ENCODE assay signal across 8 cellular contexts in the genomic region with DNA sequence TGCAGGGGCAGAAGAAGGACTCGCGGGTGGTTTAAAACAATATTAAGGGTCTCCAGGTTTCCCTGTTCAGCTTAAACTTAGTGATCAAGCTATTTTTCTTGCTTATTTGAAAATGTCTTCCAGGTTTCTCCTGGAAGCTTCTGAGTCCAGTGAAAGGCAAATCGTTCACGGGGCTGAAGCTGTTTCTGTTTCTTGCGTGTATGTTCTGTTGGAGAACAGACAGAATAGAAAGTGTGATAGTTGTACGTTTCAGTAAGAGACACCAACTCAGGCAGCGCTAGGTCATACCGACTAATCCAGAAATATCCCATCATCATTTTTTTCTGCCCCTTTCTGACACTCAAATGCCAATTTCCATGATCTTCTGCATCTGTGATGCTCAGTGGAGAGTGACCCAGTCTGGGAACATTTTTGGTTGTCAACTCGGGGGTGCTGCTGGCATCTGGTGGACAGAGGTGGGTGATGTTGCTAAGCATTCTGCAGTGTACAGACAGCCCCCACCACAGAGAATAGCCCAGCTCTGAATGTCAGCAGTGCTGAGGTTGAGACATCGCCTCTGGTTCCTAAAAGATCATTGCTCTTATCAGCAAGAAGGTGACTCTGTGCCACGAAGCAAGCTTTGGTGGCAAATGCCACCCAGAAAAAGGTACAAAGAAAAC. TPM values are rescaled to one million over a fixed set of nuclear protein-coding genes. Genes with fewer than 3 reads are reported as not detected.
DNase-seq lines count a peak whose midpoint lies in the region; ATAC-seq, FAIRE-seq and TF ChIP-seq lines count a peak whose summit lies in the region.

No MANE protein-coding gene starts in this region.

- DNase-seq in OCI-M1 (lab: John Stamatoyannopoulos, UW) (peak; percentile 17), K562 (ENCODE audit: extremely low read depth in 1 of 4, low spot score in 3 of 4) (peak in 1 of 4 experiments; percentile 17), NCI-H1092 (lab: John Stamatoyannopoulos, UW) (no peak), type B pancreatic cell (ENCODE audit: extremely low spot score, unreplicated experiment) (no peak), iPS-NIHi11 (ENCODE audit: low spot score) (no peak), Calu3 (no peak)

- H3K27ac ChIP-seq in DOHH2 (ENCODE audit: low read depth, low read length) (no peak overlapping the region), K562 (ENCODE audit: extremely low read depth, low read depth, low read length) (no peak overlapping the region)

- no peak overlapping the region for H3K9ac ChIP-seq in K562 (ENCODE audit: insufficient read depth in 1 of 2, low read depth in 2 of 2, low read length in 2 of 2)

- H3K9me1 ChIP-seq in K562 (ENCODE audit: control insufficient read depth, insufficient read depth, low read length), result no peaks in the 10 kb centered on the region

- in situ Hi-C loops in K562 (cut with MboI), result no loop called here

- H3K79me2 ChIP-seq in DOHH2 (ENCODE audit: control insufficient read depth, low read length) (no peaks in the 10 kb centered on the region), K562 (ENCODE audit: control insufficient read depth, insufficient read depth, low read length) (no peaks in the 10 kb centered on the region)

- H3K4me3 Mint-ChIP-seq in nephron, result peak overlapping the region; percentile 0 to 62 (median 59)
- no peak overlapping the region for H3K4me3 Mint-ChIP-seq in type B pancreatic cell
- no peak overlapping the region for H3K4me3 Mint-ChIP-seq in Calu3 (ENCODE audit: low read depth, unreplicated experiment)

- CTCF ChIA-PET in K562 (lab: Yijun Ruan, JAX; ENCODE audit: low intra/inter-chr PET ratio), result no interaction called here
- CTCF ChIA-PET in Calu3 (lab: Charles Lee), result no interaction called here

- H3K4me1 ChIP-seq in DOHH2 (ENCODE audit: control insufficient read depth, low read length) (peaks cover 57% of the 10 kb centered on the region), K562 (replicated peaks in 1 of 2; ENCODE audit: control insufficient read depth in 2 of 2, insufficient read depth in 2 of 2, low read length in 2 of 2) (peaks cover 8 to 34% of the 10 kb centered on the region in 2 experiments)

- TF ChIP-seq CTCF in DOHH2 (IDR thresholded peaks at IDR 0.05; ENCODE audit: low read depth, low read length, poor library complexity, severe bottlenecking) (no peak), K562 (IDR thresholded peaks at IDR 0.05 in 2 of 3, conservative IDR thresholded peaks at IDR 0.05 in 1 of 3; ENCODE audit: insufficient read depth in 2 of 3, low read depth in 1 of 3, low read length in 3 of 3) (peak; percentile 25 to 39 (median 26); a peak in 5 of 6 replicates), nephron (IDR thresholded peaks at IDR 0.05; ENCODE audit: unreplicated experiment in 3 of 3) (no peak), type B pancreatic cell (conservative IDR thresholded peaks at IDR 0.05) (no peak), Calu3 (IDR thresholded peaks at IDR 0.05; ENCODE audit: unreplicated experiment) (no peak)

- H3K36me3 ChIP-seq in DOHH2 (ENCODE audit: control insufficient read depth, low read length) (no peaks in the 10 kb centered on the region), K562 (ENCODE audit: control insufficient read depth, insufficient read depth, low read length) (no peaks in the 10 kb centered on the region)

- no peak for TF ChIP-seq POLR2A in K562 (conservative IDR thresholded peaks at IDR 0.05)

- FAIRE-seq in K562 (lab: Jason Lieb, UNC), result peak; percentile 77

- H2AFZ ChIP-seq in K562 (ENCODE audit: low read depth, low read length), result no peak overlapping the region

- TF ChIP-seq RAD21 in K562 (CRISPR knock-in tag; conservative IDR thresholded peaks at IDR 0.05 in 1 of 2, IDR thresholded peaks at IDR 0.05 in 1 of 2), result peak in 1 of 2 experiments; percentile 52; a peak in 3 of 4 replicates

- H3K4me3 ChIP-seq in DOHH2 (ENCODE audit: low read length) (peak overlapping the region; percentile 44), K562 (no peak overlapping the region)

- POLR2A ChIA-PET in K562 (lab: Yijun Ruan, JAX), result interaction anchor here (0.7 to 1.1 kb wide), 2 partner anchors 9 to 10 kb away, joined by 4 to 5 read pairs; no protein-coding TSS in a partner anchor

- peaks cover 48% of the 10 kb centered on the region for H3K27me3 ChIP-seq in DOHH2 (ENCODE audit: control insufficient read depth, low read length)
- peaks cover 4 to 21% of the 10 kb centered on the region in 2 experiments; a peak in 2 of 5 replicates for H3K27me3 ChIP-seq in K562 (ENCODE audit: control insufficient read depth in 2 of 2, insufficient read depth in 2 of 2, low read length in 2 of 2)

- H3K4me1 Mint-ChIP-seq in nephron, result peaks cover 19% of the 10 kb centered on the region
- H3K4me1 Mint-ChIP-seq in type B pancreatic cell (ENCODE audit: unreplicated experiment), result no peaks in the 10 kb centered on the region
- peaks cover 8% of the 10 kb centered on the region for H3K4me1 Mint-ChIP-seq in Calu3 (ENCODE audit: low read depth, unreplicated experiment)

- H3K27me3 Mint-ChIP-seq in nephron (ENCODE audit: low read depth), result peaks cover 69% of the 10 kb centered on the region
- H3K27me3 Mint-ChIP-seq in type B pancreatic cell, result peaks cover 60% of the 10 kb centered on the region
- H3K27me3 Mint-ChIP-seq in Calu3 (ENCODE audit: unreplicated experiment), result no peaks in the 10 kb centered on the region

- WGBS in K562 (ENCODE audit: insufficient coverage, low coverage, missing lambda C conversion rate), result 19% methylated on average over 11 of the region's 11 CpGs

- no peak for TF ChIP-seq EP300 in K562 (IDR thresholded peaks at IDR 0.05; ENCODE audit: low read length)

- H3K4me2 ChIP-seq in DOHH2 (ENCODE audit: low read length) (peak overlapping the region; percentile 62), K562 (ENCODE audit: insufficient read depth, low read length) (no peak overlapping the region)

- peaks cover 10% of the 10 kb centered on the region for H3K36me3 Mint-ChIP-seq in nephron (ENCODE audit: low read depth)
- H3K36me3 Mint-ChIP-seq in type B pancreatic cell, result no peaks in the 10 kb centered on the region
- H3K36me3 Mint-ChIP-seq in Calu3 (ENCODE audit: insufficient read depth, unreplicated experiment), result peaks cover 20% of the 10 kb centered on the region

- 0 out of 3 replicates have a peak, but pooled peaks have one; percentile 7 for ATAC-seq in K562

- H3K9me3 ChIP-seq in DOHH2 (ENCODE audit: control insufficient read depth, insufficient read depth, low read length), result no peaks in the 10 kb centered on the region
- H3K9me3 ChIP-seq in K562 (replicated peaks; ENCODE audit: control insufficient read depth, insufficient read depth, low read depth, low read length), result no peaks in the 10 kb centered on the region

- H3K9me3 Mint-ChIP-seq in nephron, result no peaks in the 10 kb centered on the region
- H3K9me3 Mint-ChIP-seq in type B pancreatic cell, result no peaks in the 10 kb centered on the region
- H3K9me3 Mint-ChIP-seq in Calu3 (ENCODE audit: low read depth, unreplicated experiment), result no peaks in the 10 kb centered on the region

- BruUV-seq in K562 (replicated peaks; lab: Mats Ljungman, UMichigan) (no TSS peak), Calu3 (replicated peaks; lab: Mats Ljungman, UMichigan) (no TSS peak)

- no peaks in the 10 kb centered on the region for H3K9me2 ChIP-seq in DOHH2 (replicated peaks; ENCODE audit: control insufficient read depth, low read length)

- H3F3A ChIP-seq in DOHH2 (ENCODE audit: control insufficient read depth, insufficient read depth), result peaks cover 16% of the 10 kb centered on the region

- peak overlapping the region in 1 of 3 experiments; percentile 15 for H3K27ac Mint-ChIP-seq in nephron
- H3K27ac Mint-ChIP-seq in type B pancreatic cell, result no peak overlapping the region
- H3K27ac Mint-ChIP-seq in Calu3 (ENCODE audit: unreplicated experiment), result no peak overlapping the region

- intact Hi-C loops in K562 (cut with micrococcal nuclease), result loop anchor here (5.0 kb wide), 1 partner anchor 82 kb away; no protein-coding TSS in a partner anchor
- intact Hi-C loops in Calu3 (cut with micrococcal nuclease; ENCODE audit: unreplicated experiment), result no loop called here

- H4K20me1 ChIP-seq in DOHH2 (ENCODE audit: control insufficient read depth, insufficient read depth, low read depth, low read length), result no peaks in the 10 kb centered on the region
- H4K20me1 ChIP-seq in K562 (replicated peaks; ENCODE audit: control insufficient read depth, insufficient read depth, low read length), result 0 out of 2 replicates have a peak, but pooled peaks cover 4% of the 10 kb centered on the region

TF ChIP-seq in K562, 482 proteins besides CTCF, POLR2A, EP300 and RAD21:
- no peak for TF ChIP-seq PCBP1 (IDR thresholded peaks at IDR 0.05; ENCODE audit: low read depth, low read length, poor library complexity, severe bottlenecking)
TF ChIP-seq in K562: peak in this region for 0.

RNA-seq across cellular contexts. Expression of gene KLF2, which starts 4.3 kb away (rescaled TPM):
- not detected in 2 replicates for total RNA-seq in K562 (2011; cell fraction: chromatin; rRNA removed; ENCODE audit: low replicate concordance)
- 0.17 and 0.26 TPM in 2 replicates for total RNA-seq in K562 (2011; cell fraction: nucleolus; rRNA removed)
- not detected in 2 replicates for total RNA-seq in K562 (2011; cell fraction: nucleoplasm; rRNA removed)
- total RNA-seq in K562 (2014; rRNA removed) (0.20 TPM in 1 of 2 replicates, not detected in the other), K562 (2014; rRNA removed; fragmentation: Illumina TruSeq; extraction: Trizol) (0.07 TPM in 1 of 2 replicates, not detected in the other), K562 (2015; rRNA removed; fragmentation: Illumina TruSeq; extraction: Trizol) (not detected in 2 replicates), K562 (2021) (0.71 and 1.3 TPM in 2 replicates), type B pancreatic cell (ENCODE audit: low replicate concordance) (1.4 and 2.1 TPM in 2 replicates), Calu3 (2022) (2.5 and 5.0 TPM in 2 replicates)
- polyA plus RNA-seq in K562 (2011; rRNA removed) (not detected in 2 replicates), K562 (2014; fragmentation: Illumina TruSeq; extraction: Trizol) (not detected in 2 replicates), K562 (2014; fragmentation: Nextera tagmentation; extraction: Ambion mirVana) (not detected), K562 (2014; rRNA removed) (0.19 TPM in 1 of 2 replicates, not detected in the other)
- 0.04 and 0.22 TPM in 2 replicates for polyA plus RNA-seq in K562 (2011; cell fraction: cytosol; rRNA removed)
- polyA plus RNA-seq in K562 (2011; cell fraction: nucleus; rRNA removed), result 0.17 and 0.40 TPM in 2 replicates
- 0.22 and 1.9 TPM in 2 replicates for polyA plus RNA-seq in K562 (2012)
- not detected in 2 replicates for polyA minus RNA-seq in K562 (2011; rRNA and poly(A)+ RNA removed)
- polyA minus RNA-seq in K562 (2011; cell fraction: cytosol; rRNA and poly(A)+ RNA removed), result not detected in 2 replicates
- not detected in 2 replicates for polyA minus RNA-seq in K562 (2011; cell fraction: nucleus; rRNA and poly(A)+ RNA removed)

Comparison
In these comparisons a context has a peak if more than half of its experiments do, and no peak if none do; other contexts are left out.
1. CTCF ChIP-seq: peak in K562 (3 of 3); none in DOHH2 (single experiment), nephron (0 of 3), type B pancreatic cell (single experiment) and Calu3 (single experiment).
2. H3K4me3 Mint-ChIP-seq: peak in nephron (3 of 3); none in type B pancreatic cell (single experiment) and Calu3 (single experiment).